In the genomic region with DNA sequence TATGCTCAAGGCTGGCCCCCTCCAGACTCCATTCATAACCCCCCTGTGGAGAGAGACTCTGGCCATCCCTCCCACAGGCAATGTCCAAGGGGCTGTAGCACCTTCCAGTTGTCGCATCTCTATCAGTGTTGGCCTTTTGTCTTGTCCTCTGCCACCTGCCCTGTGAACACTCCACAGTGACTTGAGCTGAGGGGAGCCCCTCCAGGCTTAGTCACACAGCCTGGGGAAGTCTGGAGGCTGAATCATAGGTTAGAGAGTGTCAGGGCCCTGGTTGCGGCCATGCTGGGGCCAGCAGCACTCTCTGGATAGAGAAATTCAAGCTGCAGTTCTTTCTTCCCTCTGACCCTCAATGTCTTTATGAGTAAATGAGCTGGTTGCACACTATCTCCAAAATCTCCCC, we compare ENCODE assay signal across 30 cellular contexts.
DNase-seq lines count a peak whose midpoint lies in the region; ATAC-seq and TF ChIP-seq lines count a peak whose summit lies in the region.
"Had no signal": no experiment of that assay in that cellular context is flagged by ENCODE, and none has a peak within 500 bp of the region (broad histone marks: within the 10 kb centered on the region; RNA-seq: fewer than 3 reads in every experiment).

No MANE protein-coding gene starts in this region.

- peaks cover 8% of the 10 kb centered on the region for H3K4me1 Mint-ChIP-seq in stimulated activated naive CD8-positive, alpha-beta T cell treated with anti-CD3 and anti-CD28 coated beads, Interleukin-15, amount 100 ng/mL, for 72 hours
- no peaks in the 10 kb centered on the region for H3K4me1 Mint-ChIP-seq in CD8-positive, alpha-beta memory T cell
- H3K4me1 Mint-ChIP-seq: immature natural killer cell had no signal

- no peak overlapping the region for H2BK5ac ChIP-seq in IMR-90 (ENCODE audit: low read depth, low read length, poor library complexity, severe bottlenecking)

- H3K4me3 ChIP-seq in left ventricle myocardium inferior (no peak overlapping the region), IMR-90 (ENCODE audit: insufficient read depth, low read depth, low read length) (no peak overlapping the region), gastroesophageal sphincter (no peak overlapping the region)
- H3K4me3 ChIP-seq in CD8-positive, alpha-beta memory T cell (ENCODE audit: low read length), result no peak overlapping the region
- H3K4me3 ChIP-seq: mucosa of descending colon, sigmoid colon, thoracic aorta, uterus had no signal

- H3K36me3 ChIP-seq in left ventricle myocardium inferior (no peaks in the 10 kb centered on the region), IMR-90 (ENCODE audit: control insufficient read depth, insufficient read depth, low read length) (no peaks in the 10 kb centered on the region), gastroesophageal sphincter (no peaks in the 10 kb centered on the region)
- H3K36me3 ChIP-seq in CD8-positive, alpha-beta memory T cell (ENCODE audit: insufficient read depth, low read length), result no peaks in the 10 kb centered on the region
- H3K36me3 ChIP-seq: brain microvascular endothelial cell, sigmoid colon, thoracic aorta, uterus had no signal

- no peak overlapping the region for H2BK20ac ChIP-seq in IMR-90 (ENCODE audit: low read depth, low read length)

- POLR2A ChIA-PET in IMR-90 (lab: Charles Lee; ENCODE audit: unreplicated experiment), result no interaction called here
- POLR2A ChIA-PET in CD8-positive, alpha-beta memory T cell (lab: Charles Lee), result no interaction called here

- peaks cover 12 to 22% of the 10 kb centered on the region in 2 donors for H3K9me3 Mint-ChIP-seq in stimulated activated naive CD8-positive, alpha-beta T cell treated with anti-CD3 and anti-CD28 coated beads, Interleukin-15, amount 100 ng/mL, for 72 hours
- H3K9me3 Mint-ChIP-seq in CD8-positive, alpha-beta memory T cell, result peaks cover 8 to 20% (median 17%) of the 10 kb centered on the region in 5 donors

- H3K14ac ChIP-seq in IMR-90 (replicated peaks; ENCODE audit: low read depth, low read length), result no peak overlapping the region

- no peak overlapping the region for H3K4me3 Mint-ChIP-seq in stimulated activated naive CD8-positive, alpha-beta T cell treated with anti-CD3 and anti-CD28 coated beads, Interleukin-15, amount 100 ng/mL, for 72 hours
- H3K4me3 Mint-ChIP-seq in CD8-positive, alpha-beta memory T cell, result no peak overlapping the region
- H3K4me3 Mint-ChIP-seq: immature natural killer cell; neural crest cell; T-helper 2 cell treated with Interferon-gamma antibody and Interleukin-4, amounts not matched to agents 5 μg/mL and 100 μg/mL, for 36 hours had no signal

- H2BK120ac ChIP-seq in IMR-90 (ENCODE audit: low read depth, low read length), result no peak overlapping the region

- H4K20me1 ChIP-seq in IMR-90 (ENCODE audit: insufficient read depth, low read length), result no peaks in the 10 kb centered on the region

- TF ChIP-seq RAD21 in IMR-90 (IDR thresholded peaks at IDR 0.05; ENCODE audit: low read length), result no peak

- peaks cover 2 to 20% (median 6%) of the 10 kb centered on the region in 3 donors for H3K36me3 Mint-ChIP-seq in CD8-positive, alpha-beta memory T cell

- no peak for DNase-seq in left ventricle myocardium inferior
- DNase-seq in left cardiac atrium, result no peak
- peak; percentile 50 for DNase-seq in IMR-90
- peak; percentile 53 for DNase-seq in islet precursor cell
- DNase-seq in stimulated activated naive CD8-positive, alpha-beta T cell treated with anti-CD3 and anti-CD28 coated beads, Interleukin-15, amount 100 ng/mL, for 72 hours, result no peak
- no peak for DNase-seq in RKO (ENCODE audit: low spot score)
- DNase-seq in CD8-positive, alpha-beta memory T cell, result no peak
- DNase-seq: activated effector memory CD4-positive, alpha-beta T cell treated with anti-CD3 and anti-CD28 coated beads, Interleukin-2, amount 50 U/mL, for 16 hours; Caco-2; DND-41; effector CD4-positive, alpha-beta T cell; foreskin melanocyte; hippocampal formation; immature natural killer cell; KBM-7; MM.1S; mucosa of descending colon; NCI-H1417; NCI-H2081 treated with DMSO at 0.1 percent for 48 hours; NCI-H345; NCI-H774; sigmoid colon; uterus had no signal

- H3K4me1 ChIP-seq in left ventricle myocardium inferior (peaks cover 42% of the 10 kb centered on the region), IMR-90 (ENCODE audit: control insufficient read depth, insufficient read depth, low read length) (no peaks in the 10 kb centered on the region), gastroesophageal sphincter (peaks cover 0 to 10% (median 0%) of the 10 kb centered on the region in 3 donors)
- no peaks in the 10 kb centered on the region for H3K4me1 ChIP-seq in CD8-positive, alpha-beta memory T cell (ENCODE audit: insufficient read depth, low read length)
- H3K4me1 ChIP-seq: Caco-2, sigmoid colon, uterus had no signal

- H4K91ac ChIP-seq in IMR-90 (ENCODE audit: insufficient read depth, low read depth, low read length), result no peak overlapping the region

- H3K4ac ChIP-seq in IMR-90 (ENCODE audit: low read depth, low read length), result no peak overlapping the region

- H3K4me2 ChIP-seq in IMR-90 (ENCODE audit: low read depth, low read length), result no peak overlapping the region

- TF ChIP-seq POLR2A in IMR-90 (IDR thresholded peaks at IDR 0.05; ENCODE audit: low read depth, low read length), result no peak
- no peak for TF ChIP-seq POLR2A in gastroesophageal sphincter (IDR thresholded peaks at IDR 0.05)

- no peak for TF ChIP-seq EP300 in gastroesophageal sphincter (IDR thresholded peaks at IDR 0.05)

- H3K56ac ChIP-seq in IMR-90 (ENCODE audit: extremely low read depth, insufficient read depth, low read length), result no peak overlapping the region

- no peak overlapping the region for H4K5ac ChIP-seq in IMR-90 (ENCODE audit: low read depth, low read length)

- TF ChIP-seq CTCF in left ventricle myocardium inferior (IDR thresholded peaks at IDR 0.05; ENCODE audit: borderline replicate concordance), result no peak
- TF ChIP-seq CTCF in IMR-90 (conservative IDR thresholded peaks at IDR 0.05; ENCODE audit: low read depth, low read length), result no peak
- no peak for TF ChIP-seq CTCF in gastroesophageal sphincter (IDR thresholded peaks at IDR 0.05)

- no peak overlapping the region for H3K9ac ChIP-seq in IMR-90 (ENCODE audit: low read depth, low read length)

- H3K9me1 ChIP-seq in IMR-90 (ENCODE audit: insufficient read depth, low read length), result no peaks in the 10 kb centered on the region

- ATAC-seq in left cardiac atrium (no peak), IMR-90 (ENCODE audit: low read depth) (peak; percentile 59; the same call in 1 of the 2 replicates), gastroesophageal sphincter (no peak)
- ATAC-seq in stimulated activated naive CD8-positive, alpha-beta T cell treated with anti-CD3 and anti-CD28 coated beads, Interleukin-15, amount 100 ng/mL, for 72 hours, result peak; percentile 57

- H2AK5ac ChIP-seq in IMR-90 (ENCODE audit: low read depth, low read length), result no peak overlapping the region

- no peak overlapping the region for H2AFZ ChIP-seq in IMR-90 (replicated peaks; ENCODE audit: low read length, poor library complexity)

- H3K27ac ChIP-seq in left ventricle myocardium inferior (replicated peaks), result peak overlapping the region; percentile 69
- H3K27ac ChIP-seq in IMR-90 (ENCODE audit: insufficient read depth, low read length), result no peak overlapping the region
- no peak overlapping the region for H3K27ac ChIP-seq in CD8-positive, alpha-beta memory T cell (ENCODE audit: low read depth, low read length)
- H3K27ac ChIP-seq in gastroesophageal sphincter, result no peak overlapping the region
- H3K27ac ChIP-seq: brain microvascular endothelial cell, uterus, VCaP had no signal

- H3K27me3 ChIP-seq in left ventricle myocardium inferior (ENCODE audit: low read depth) (no peaks in the 10 kb centered on the region), IMR-90 (ENCODE audit: control insufficient read depth, insufficient read depth, low read length) (peaks cover 4% of the 10 kb centered on the region), gastroesophageal sphincter (no peaks in the 10 kb centered on the region)
- H3K27me3 ChIP-seq in CD8-positive, alpha-beta memory T cell (ENCODE audit: insufficient read depth, low read length, poor library complexity, severe bottlenecking), result no peaks in the 10 kb centered on the region
- H3K27me3 ChIP-seq: brain microvascular endothelial cell, sigmoid colon, uterus had no signal

- no peaks in the 10 kb centered on the region for H3K27me3 Mint-ChIP-seq in stimulated activated naive CD8-positive, alpha-beta T cell treated with anti-CD3 and anti-CD28 coated beads, Interleukin-15, amount 100 ng/mL, for 72 hours
- peaks cover 7 to 15% of the 10 kb centered on the region in 2 donors for H3K27me3 Mint-ChIP-seq in CD8-positive, alpha-beta memory T cell

- intact Hi-C loops in left ventricle myocardium inferior (cut with micrococcal nuclease), result no loop called here
- intact Hi-C loops in left cardiac atrium (cut with DNase I), result no loop called here
- intact Hi-C loops in IMR-90 (cut with micrococcal nuclease), result no loop called here

- H2BK15ac ChIP-seq in IMR-90 (ENCODE audit: low read depth, low read length), result no peak overlapping the region

- no TSS peak for BruUV-seq in IMR-90 (replicated peaks; lab: Mats Ljungman, UMichigan)

- dilution Hi-C loops in IMR-90 (cut with HindIII; ENCODE audit: low sequenced_read_pairs, unreplicated experiment), result no loop called here

- H3K18ac ChIP-seq in IMR-90 (ENCODE audit: low read depth, low read length), result no peak overlapping the region

- CTCF ChIA-PET in IMR-90 (lab: Yijun Ruan, JAX), result no interaction called here
- CTCF ChIA-PET in CD8-positive, alpha-beta memory T cell (lab: Charles Lee), result no interaction called here

- no peak overlapping the region for H4K8ac ChIP-seq in IMR-90 (ENCODE audit: low read depth in 2 of 2, low read length in 2 of 2)

- no CpG with 5 or more reads among the region's 2 CpGs for WGBS in IMR-90 (ENCODE audit: extremely low coverage in 2 of 2, insufficient read length in 1 of 2), 2 experiments
- whole genome bisulfite sequencing in gastroesophageal sphincter (ENCODE audit: low coverage in 1 of 2), 2 donors, result 100% methylated on average over 1 of the region's 2 CpGs; no CpG with 5 or more reads in 1 of the 2 donors

- peaks cover 11% of the 10 kb centered on the region for H3K9me3 ChIP-seq in left ventricle myocardium inferior (replicated peaks)
- H3K9me3 ChIP-seq in IMR-90 (ENCODE audit: control insufficient read depth, insufficient read depth, low read length), result no peaks in the 10 kb centered on the region
- peaks cover 10% of the 10 kb centered on the region for H3K9me3 ChIP-seq in CD8-positive, alpha-beta memory T cell (ENCODE audit: low read length)
- H3K9me3 ChIP-seq in gastroesophageal sphincter, result peaks cover 0 to 13% (median 0%) of the 10 kb centered on the region in 3 donors
- H3K9me3 ChIP-seq: mucosa of descending colon had no signal

- no peak overlapping the region for H2AK9ac ChIP-seq in IMR-90 (replicated peaks; ENCODE audit: low read depth, low read length, poor library complexity)

- H3K79me1 ChIP-seq in IMR-90 (ENCODE audit: low read depth in 1 of 2, low read length in 2 of 2), result no peaks in the 10 kb centered on the region

- in situ Hi-C loops in IMR-90 (cut with MboI; ENCODE audit: low sequenced_read_pairs), result no loop called here

- H3K27ac Mint-ChIP-seq in stimulated activated naive CD8-positive, alpha-beta T cell treated with anti-CD3 and anti-CD28 coated beads, Interleukin-15, amount 100 ng/mL, for 72 hours, result no peak overlapping the region
- no peak overlapping the region for H3K27ac Mint-ChIP-seq in CD8-positive, alpha-beta memory T cell
- H3K27ac Mint-ChIP-seq: immature natural killer cell; progenitor cell of endocrine pancreas; T-helper 2 cell treated with Interferon-gamma antibody and Interleukin-4, amounts not matched to agents 5 μg/mL and 100 μg/mL, for 36 hours had no signal

- no peak overlapping the region for H3K23ac ChIP-seq in IMR-90 (ENCODE audit: low read depth, low read length)

Comparison
In these comparisons a context has a peak if more than half of its experiments do, and no peak if none do; other contexts are left out.
1. DNase-seq: peak in IMR-90 (single experiment) and islet precursor cell (single experiment); none in left ventricle myocardium inferior (single experiment), left cardiac atrium (single experiment), stimulated activated naive CD8-positive, alpha-beta T cell treated with anti-CD3 and anti-CD28 coated beads, Interleukin-15, amount 100 ng/mL, for 72 hours (0 of 2), RKO (single experiment) and CD8-positive, alpha-beta memory T cell (0 of 5).
2. ATAC-seq: peak in IMR-90 (single experiment) and stimulated activated naive CD8-positive, alpha-beta T cell treated with anti-CD3 and anti-CD28 coated beads, Interleukin-15, amount 100 ng/mL, for 72 hours (single experiment); none in left cardiac atrium (0 of 2) and gastroesophageal sphincter (single experiment).